Comparison of ENCODE assay signal across 1 cellular context in genomic region chr5:158384535-158385421, GRCh38.
TF ChIP-seq lines count a peak whose summit lies in the region.

No MANE protein-coding gene starts in this region.

TF ChIP-seq in HCT116, 20 proteins besides CTCF, POLR2A, EP300 and RAD21 (continued from another document):
- TF ChIP-seq, protein P1, sequence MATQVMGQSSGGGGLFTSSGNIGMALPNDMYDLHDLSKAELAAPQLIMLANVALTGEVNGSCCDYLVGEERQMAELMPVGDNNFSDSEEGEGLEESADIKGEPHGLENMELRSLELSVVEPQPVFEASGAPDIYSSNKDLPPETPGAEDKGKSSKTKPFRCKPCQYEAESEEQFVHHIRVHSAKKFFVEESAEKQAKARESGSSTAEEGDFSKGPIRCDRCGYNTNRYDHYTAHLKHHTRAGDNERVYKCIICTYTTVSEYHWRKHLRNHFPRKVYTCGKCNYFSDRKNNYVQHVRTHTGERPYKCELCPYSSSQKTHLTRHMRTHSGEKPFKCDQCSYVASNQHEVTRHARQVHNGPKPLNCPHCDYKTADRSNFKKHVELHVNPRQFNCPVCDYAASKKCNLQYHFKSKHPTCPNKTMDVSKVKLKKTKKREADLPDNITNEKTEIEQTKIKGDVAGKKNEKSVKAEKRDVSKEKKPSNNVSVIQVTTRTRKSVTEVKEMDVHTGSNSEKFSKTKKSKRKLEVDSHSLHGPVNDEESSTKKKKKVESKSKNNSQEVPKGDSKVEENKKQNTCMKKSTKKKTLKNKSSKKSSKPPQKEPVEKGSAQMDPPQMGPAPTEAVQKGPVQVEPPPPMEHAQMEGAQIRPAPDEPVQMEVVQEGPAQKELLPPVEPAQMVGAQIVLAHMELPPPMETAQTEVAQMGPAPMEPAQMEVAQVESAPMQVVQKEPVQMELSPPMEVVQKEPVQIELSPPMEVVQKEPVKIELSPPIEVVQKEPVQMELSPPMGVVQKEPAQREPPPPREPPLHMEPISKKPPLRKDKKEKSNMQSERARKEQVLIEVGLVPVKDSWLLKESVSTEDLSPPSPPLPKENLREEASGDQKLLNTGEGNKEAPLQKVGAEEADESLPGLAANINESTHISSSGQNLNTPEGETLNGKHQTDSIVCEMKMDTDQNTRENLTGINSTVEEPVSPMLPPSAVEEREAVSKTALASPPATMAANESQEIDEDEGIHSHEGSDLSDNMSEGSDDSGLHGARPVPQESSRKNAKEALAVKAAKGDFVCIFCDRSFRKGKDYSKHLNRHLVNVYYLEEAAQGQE (IDR thresholded peaks at IDR 0.05; ENCODE audit: low read depth): no peak
- peak; percentile 43; the same call in 1 of the 2 replicates for TF ChIP-seq SP1 (IDR thresholded peaks at IDR 0.05; ENCODE audit: low read depth)
- no peak for TF ChIP-seq ZNF274 (IDR thresholded peaks at IDR 0.05; ENCODE audit: low read depth, low read length)
- no peak for TF ChIP-seq EZH2 (IDR thresholded peaks at IDR 0.05)
- TF ChIP-seq JUND (IDR thresholded peaks at IDR 0.05): peak; percentile 68; the same call in 1 of the 2 replicates
- TF ChIP-seq MAX (IDR thresholded peaks at IDR 0.05): no peak
- TF ChIP-seq FOSL1 (IDR thresholded peaks at IDR 0.05; ENCODE audit: low read depth): peak; percentile 91
- no peak for TF ChIP-seq TCF7L2 (IDR thresholded peaks at IDR 0.05; ENCODE audit: borderline replicate concordance, extremely low read depth, insufficient read depth, insufficient read length)
- 0 out of 2 replicates have a peak, but pooled peaks have one; percentile 29 for TF ChIP-seq CEBPB (IDR thresholded peaks at IDR 0.05; ENCODE audit: low read depth)
- TF ChIP-seq ZFX (IDR thresholded peaks at IDR 0.05): no peak
- TF ChIP-seq SRF (IDR thresholded peaks at IDR 0.05; ENCODE audit: low read depth): peak; percentile 51; the same call in 1 of the 2 replicates
- TF ChIP-seq CBX3 (IDR thresholded peaks at IDR 0.05; ENCODE audit: low read depth): no peak
- TF ChIP-seq EGR1 (IDR thresholded peaks at IDR 0.05; ENCODE audit: low read depth): no peak
- no peak for TF ChIP-seq EZH2phosphoT487 (IDR thresholded peaks at IDR 0.05; ENCODE audit: borderline replicate concordance)
